Comparison of ENCODE assay signal across 8 cellular contexts in the genomic region with DNA sequence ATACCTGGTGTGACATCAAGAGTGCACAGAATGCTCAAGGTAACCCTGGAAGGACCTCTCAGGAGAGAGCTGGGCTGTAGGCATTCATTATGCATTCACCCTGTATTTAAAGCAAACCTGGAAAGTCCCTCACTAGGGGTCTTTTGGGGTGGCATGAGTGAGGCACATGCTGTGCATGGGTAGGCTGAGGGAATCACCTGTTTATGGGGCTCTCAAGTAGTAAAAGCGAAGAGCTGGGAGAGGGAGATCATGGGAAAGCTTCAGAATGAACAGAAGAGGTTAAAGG. TPM values are rescaled to one million over a fixed set of nuclear protein-coding genes. Genes with fewer than 3 reads are reported as not detected.
DNase-seq lines count a peak whose midpoint lies in the region; ATAC-seq and TF ChIP-seq lines count a peak whose summit lies in the region.

No MANE protein-coding gene starts in this region.

- WGBS in right lobe of liver (ENCODE audit: insufficient coverage, low coverage, low lambda C conversion rate, missing lambda C conversion rate), result 7% methylated on average over 1 of the region's 1 CpG

- no peaks in the 10 kb centered on the region for H3K27me3 ChIP-seq in right lobe of liver

- H3K9me3 ChIP-seq in right lobe of liver, result no peaks in the 10 kb centered on the region

- intact Hi-C loops in right lobe of liver (cut with DNase I), result no loop called here

- H3K27ac Mint-ChIP-seq in T-helper 1 cell treated with Interleukin-12 subunit alpha and Interleukin-12 subunit beta and Interleukin-4 antibody, amounts not matched to agents 30 μg/mL and 1 μg/mL, for 36 hours, result no peak overlapping the region

- peak overlapping the region; percentile 65 for H3K4me3 Mint-ChIP-seq in T-helper 1 cell treated with Interleukin-12 subunit alpha and Interleukin-12 subunit beta and Interleukin-4 antibody, amounts not matched to agents 30 μg/mL and 1 μg/mL, for 36 hours

- no peak for TF ChIP-seq CTCF in astrocyte of the cerebellum (IDR thresholded peaks at IDR 0.05; ENCODE audit: low read depth, low read length, missing control alignments)
- no peak for TF ChIP-seq CTCF in right lobe of liver (IDR thresholded peaks at IDR 0.05)

- peaks cover 2% of the 10 kb centered on the region for H3K36me3 Mint-ChIP-seq in T-helper 1 cell treated with Interleukin-12 subunit alpha and Interleukin-12 subunit beta and Interleukin-4 antibody, amounts not matched to agents 30 μg/mL and 1 μg/mL, for 36 hours (ENCODE audit: low read depth)

- H3K4me3 ChIP-seq in astrocyte of the cerebellum (ENCODE audit: low read depth, low read length), result peak overlapping the region; percentile 46
- H3K4me3 ChIP-seq in right lobe of liver, result peak overlapping the region; percentile 84 to 96 (median 95)

- TF ChIP-seq POLR2A in right lobe of liver (IDR thresholded peaks at IDR 0.05), result no peak

- H3K9me3 Mint-ChIP-seq in T-helper 1 cell treated with Interleukin-12 subunit alpha and Interleukin-12 subunit beta and Interleukin-4 antibody, amounts not matched to agents 30 μg/mL and 1 μg/mL, for 36 hours, result no peaks in the 10 kb centered on the region

- H3K27ac ChIP-seq in right lobe of liver, result peak overlapping the region; percentile 97 to 100 (median 99)

- peaks cover 18% of the 10 kb centered on the region for H3K4me1 Mint-ChIP-seq in T-helper 1 cell treated with Interleukin-12 subunit alpha and Interleukin-12 subunit beta and Interleukin-4 antibody, amounts not matched to agents 30 μg/mL and 1 μg/mL, for 36 hours (ENCODE audit: low read depth)

- H3K27me3 Mint-ChIP-seq in T-helper 1 cell treated with Interleukin-12 subunit alpha and Interleukin-12 subunit beta and Interleukin-4 antibody, amounts not matched to agents 30 μg/mL and 1 μg/mL, for 36 hours (ENCODE audit: low read depth), result peaks cover 65% of the 10 kb centered on the region

- peaks cover 0 to 50% (median 15%) of the 10 kb centered on the region in 4 donors for H3K4me1 ChIP-seq in right lobe of liver

- in situ Hi-C loops in astrocyte of the cerebellum (cut with HindIII; ENCODE audit: low sequenced_read_pairs), result no loop called here

- H3K36me3 ChIP-seq in right lobe of liver, result peaks cover 0 to 45% (median 20%) of the 10 kb centered on the region in 4 donors

- DNase-seq in T-helper 1 cell (no peak), astrocyte of the cerebellum (ENCODE audit: low read depth) (no peak), right lobe of liver (no peak), superior temporal gyrus (ENCODE audit: extremely low spot score) (peak; percentile 23), NCI-H748 treated with DMSO at 0.1 percent for 48 hours (lab: John Stamatoyannopoulos, UW) (no peak), NCI-H1092 treated with DMSO at 0.1 percent for 48 hours (lab: John Stamatoyannopoulos, UW) (no peak)

- ATAC-seq in right lobe of liver, result no peak
- no peak for ATAC-seq in HG02938 (IDR thresholded peaks at IDR 0.05; ENCODE audit: unreplicated experiment)

RNA-seq across cellular contexts. Expression of gene EFNA1, which starts 0.7 kb away (rescaled TPM):
- 100 to 1,000 TPM in 5 of 6 experiments, 10 to 100 TPM in 1; 87.5 to 419 (median 196) TPM for total RNA-seq in right lobe of liver

RNA-seq across cellular contexts. Expression of gene SLC50A1, which starts 7.2 kb away (rescaled TPM):
- 10 to 100 TPM; 16.2 to 28.1 (median 24.4) TPM for total RNA-seq in right lobe of liver

RNA-seq across cellular contexts. Expression of gene DPM3, which starts 11.9 kb away (rescaled TPM):
- 100 to 1,000 TPM in 1 of 6 experiments, 10 to 100 TPM in 5; 50.4 to 106 (median 60.4) TPM for total RNA-seq in right lobe of liver

RNA-seq across cellular contexts. Expression of gene KRTCAP2, which starts 44.7 kb away (rescaled TPM):
- total RNA-seq in right lobe of liver, result 100 to 1,000 TPM in 3 of 6 experiments, 10 to 100 TPM in 3; 85.5 to 145 (median 99.9) TPM

RNA-seq across cellular contexts. Expression of gene TRIM46, which starts 45.2 kb away (rescaled TPM):
- under 1 TPM in 2 of 6 experiments, not detected in 4; 0.09 to 0.15 TPM for total RNA-seq in right lobe of liver
